In genomic region chr12:98503593-98504367, GRCh38 we compare ENCODE assay signal across 8 cellular contexts. TPM values are rescaled to one million over a fixed set of nuclear protein-coding genes. Genes with fewer than 3 reads are reported as not detected.
DNase-seq lines count a peak whose midpoint lies in the region; ATAC-seq and TF ChIP-seq lines count a peak whose summit lies in the region.

No MANE protein-coding gene starts in this region.

- H2AFZ ChIP-seq in GM23338 = 0 out of 2 replicates have a peak overlapping the region, but pooled peaks have one; percentile 44

- H3K27ac ChIP-seq in DOHH2 (ENCODE audit: low read depth, low read length) (peak overlapping the region; percentile 89), GM23338 (ENCODE audit: low read depth) (peak overlapping the region; percentile 97)

- H3K4me2 ChIP-seq in DOHH2 (ENCODE audit: low read length) = peak overlapping the region; percentile 78
- H3K4me2 ChIP-seq in GM23338 = peak overlapping the region; percentile 74

- H4K20me1 ChIP-seq in DOHH2 (ENCODE audit: control insufficient read depth, insufficient read depth, low read depth, low read length) (no peaks in the 10 kb centered on the region), GM23338 (replicated peaks; ENCODE audit: insufficient read depth) (no peaks in the 10 kb centered on the region)

- H3K36me3 ChIP-seq in DOHH2 (ENCODE audit: control insufficient read depth, low read length) = peaks cover 3% of the 10 kb centered on the region
- no peaks in the 10 kb centered on the region for H3K36me3 ChIP-seq in GM23338 (ENCODE audit: insufficient read depth)

- TF ChIP-seq CTCF in DOHH2 (IDR thresholded peaks at IDR 0.05; ENCODE audit: low read depth, low read length, poor library complexity, severe bottlenecking) (no peak), GM23338 (conservative IDR thresholded peaks at IDR 0.05; ENCODE audit: low read depth in 2 of 2) (peak in 1 of 2 experiments; percentile 19; a peak in 1 of 4 replicates)

- no peaks in the 10 kb centered on the region for H3K9me2 ChIP-seq in DOHH2 (replicated peaks; ENCODE audit: control insufficient read depth, low read length)
- H3K9me2 ChIP-seq in GM23338 (ENCODE audit: insufficient read depth) = no peaks in the 10 kb centered on the region; the same call in 1 of the 2 replicates

- no peaks in the 10 kb centered on the region for H3K27me3 ChIP-seq in DOHH2 (ENCODE audit: control insufficient read depth, low read length)
- H3K27me3 ChIP-seq in GM23338 (ENCODE audit: insufficient read depth) = no peaks in the 10 kb centered on the region

- H3F3A ChIP-seq in DOHH2 (ENCODE audit: control insufficient read depth, insufficient read depth) (peaks cover 6% of the 10 kb centered on the region; the same call in 1 of the 2 replicates), GM23338 (replicated peaks; ENCODE audit: low read depth) (peaks cover 4% of the 10 kb centered on the region; the same call in 1 of the 2 replicates)

- H3K27me3 Mint-ChIP-seq in GM23338 (ENCODE audit: insufficient read depth, low read depth, poor library complexity) = peaks cover 30% of the 10 kb centered on the region
- H3K27me3 Mint-ChIP-seq in activated T-helper 17 cell treated with anti-CD3 and anti-CD28 coated beads, Interleukin-2, amount 50 U/mL, for 72 hours = no peaks in the 10 kb centered on the region
- no peaks in the 10 kb centered on the region for H3K27me3 Mint-ChIP-seq in natural killer cell treated with Interleukin-12 subunit alpha and Interleukin-12 subunit beta and Interleukin-15 and Interleukin-18, amount 100 ng/mL, for 72 hours

- H3K9me3 ChIP-seq in DOHH2 (ENCODE audit: control insufficient read depth, insufficient read depth, low read length) = no peaks in the 10 kb centered on the region

- peak; percentile 85 for ATAC-seq in GM23338
- ATAC-seq in activated T-helper 17 cell treated with anti-CD3 and anti-CD28 coated beads, Interleukin-2, amount 50 U/mL, for 72 hours (replicated peaks) = peak; percentile 69
- peak; percentile 93 to 95 for ATAC-seq in natural killer cell treated with Interleukin-12 subunit alpha and Interleukin-12 subunit beta and Interleukin-15 and Interleukin-18, amount 100 ng/mL, for 72 hours

- H3K27ac Mint-ChIP-seq in GM23338 = peak overlapping the region; percentile 98
- peak overlapping the region; percentile 100 for H3K27ac Mint-ChIP-seq in activated T-helper 17 cell treated with anti-CD3 and anti-CD28 coated beads, Interleukin-2, amount 50 U/mL, for 72 hours
- peak overlapping the region; percentile 100 for H3K27ac Mint-ChIP-seq in natural killer cell treated with Interleukin-12 subunit alpha and Interleukin-12 subunit beta and Interleukin-15 and Interleukin-18, amount 100 ng/mL, for 72 hours

- peaks cover 15% of the 10 kb centered on the region; the same call in 2 of the 3 replicates for H3K9me3 Mint-ChIP-seq in GM23338
- peaks cover 4% of the 10 kb centered on the region for H3K9me3 Mint-ChIP-seq in activated T-helper 17 cell treated with anti-CD3 and anti-CD28 coated beads, Interleukin-2, amount 50 U/mL, for 72 hours
- no peaks in the 10 kb centered on the region for H3K9me3 Mint-ChIP-seq in natural killer cell treated with Interleukin-12 subunit alpha and Interleukin-12 subunit beta and Interleukin-15 and Interleukin-18, amount 100 ng/mL, for 72 hours

- peaks cover 9% of the 10 kb centered on the region for H3K4me1 ChIP-seq in DOHH2 (ENCODE audit: control insufficient read depth, low read length)
- no peaks in the 10 kb centered on the region; the same call in 1 of the 2 replicates for H3K4me1 ChIP-seq in GM23338 (ENCODE audit: insufficient read depth)

- H3K79me2 ChIP-seq in DOHH2 (ENCODE audit: control insufficient read depth, low read length) (no peaks in the 10 kb centered on the region), GM23338 (replicated peaks; ENCODE audit: insufficient read depth) (no peaks in the 10 kb centered on the region)

- peaks cover 3% of the 10 kb centered on the region; the same call in 2 of the 3 replicates for H3K4me1 Mint-ChIP-seq in GM23338
- peaks cover 29% of the 10 kb centered on the region for H3K4me1 Mint-ChIP-seq in activated T-helper 17 cell treated with anti-CD3 and anti-CD28 coated beads, Interleukin-2, amount 50 U/mL, for 72 hours
- peaks cover 24 to 25% of the 10 kb centered on the region in 2 donors for H3K4me1 Mint-ChIP-seq in natural killer cell treated with Interleukin-12 subunit alpha and Interleukin-12 subunit beta and Interleukin-15 and Interleukin-18, amount 100 ng/mL, for 72 hours (ENCODE audit: low read depth in 2 of 2)

- H3K36me3 Mint-ChIP-seq in GM23338 (ENCODE audit: low read depth) = peaks cover 12% of the 10 kb centered on the region; the same call in 2 of the 3 replicates
- peaks cover 27% of the 10 kb centered on the region for H3K36me3 Mint-ChIP-seq in activated T-helper 17 cell treated with anti-CD3 and anti-CD28 coated beads, Interleukin-2, amount 50 U/mL, for 72 hours (ENCODE audit: low read depth)
- peaks cover 9% of the 10 kb centered on the region for H3K36me3 Mint-ChIP-seq in natural killer cell treated with Interleukin-12 subunit alpha and Interleukin-12 subunit beta and Interleukin-15 and Interleukin-18, amount 100 ng/mL, for 72 hours

- DNase-seq in GM23338 (ENCODE audit: low spot score) (peak; percentile 96), LHCN-M2 (ENCODE audit: low read depth) (peak; percentile 90), RPMI7951 (ENCODE audit: low read depth) (peak; percentile 83), fibroblast of peridontal ligament (ENCODE audit: extremely low read depth) (peak; percentile 94)
- DNase-seq in natural killer cell treated with Interleukin-12 subunit alpha and Interleukin-12 subunit beta and Interleukin-15 and Interleukin-18, amount 100 ng/mL, for 72 hours (ENCODE audit: low spot score) = peak; percentile 96
- peak; percentile 90 for DNase-seq in stimulated activated naive CD4-positive, alpha-beta T cell treated with Interleukin-2 at 50 U/mL for 16 hours (lab: John Stamatoyannopoulos, UW)

- H3K4me3 ChIP-seq in DOHH2 (ENCODE audit: low read length) (peak overlapping the region; percentile 96), GM23338 (peak overlapping the region; percentile 69)

- peak overlapping the region; percentile 86 for H3K4me3 Mint-ChIP-seq in GM23338
- peak overlapping the region; percentile 95 for H3K4me3 Mint-ChIP-seq in activated T-helper 17 cell treated with anti-CD3 and anti-CD28 coated beads, Interleukin-2, amount 50 U/mL, for 72 hours
- H3K4me3 Mint-ChIP-seq in natural killer cell treated with Interleukin-12 subunit alpha and Interleukin-12 subunit beta and Interleukin-15 and Interleukin-18, amount 100 ng/mL, for 72 hours = peak overlapping the region; percentile 98

TF ChIP-seq in GM23338, 12 proteins besides CTCF, POLR2A, EP300 and RAD21 (continues in another document):
- TF ChIP-seq ZNF114 (CRISPR knock-in tag; IDR thresholded peaks at IDR 0.05) (peak; percentile 81; the same call in 1 of the 2 replicates), ZNF331 (CRISPR knock-in tag; IDR thresholded peaks at IDR 0.05; ENCODE audit: low read depth) (0 out of 2 replicates have a peak, but pooled peaks have one; percentile 14), EZH2phosphoT487 (IDR thresholded peaks at IDR 0.05; ENCODE audit: unreplicated experiment) (no peak)

RNA-seq across cellular contexts. Expression of gene TMPO, which starts 11.6 kb away (rescaled TPM):
- total RNA-seq in GM23338 (2014; rRNA removed; shearing (Covaris generic)) = 256 and 290 TPM in 2 replicates
- polyA plus RNA-seq in GM23338 (2016; fragmentation: Nextera tagmentation; extraction: Ambion mirVana) = 75.5 and 77.9 TPM in 2 replicates
- 226 and 231 TPM in 2 replicates for total RNA-seq in LHCN-M2 (2014; rRNA removed)
- polyA plus RNA-seq in LHCN-M2 (2012) = 33.9 TPM
- total RNA-seq in RPMI7951 (2014; rRNA removed; shearing (Covaris generic)) = 155 and 163 TPM in 2 replicates
- total RNA-seq in activated T-helper 17 cell treated with anti-CD3 and anti-CD28 coated beads, Interleukin-2, amount 50 U/mL, for 72 hours = 100 to 1,000 TPM; 268 to 285 TPM
- total RNA-seq in natural killer cell treated with Interleukin-12 subunit alpha and Interleukin-12 subunit beta and Interleukin-15 and Interleukin-18, amount 100 ng/mL, for 72 hours = 100 to 1,000 TPM; 147 to 219 TPM

Comparison
In these comparisons a context has a peak if more than half of its experiments do, and no peak if none do; other contexts are left out.
1. Peak in every context shown above with its lines: DNase-seq, ATAC-seq, H3K4me3 ChIP-seq and H3K27ac ChIP-seq.